11 cellular contexts compared by ENCODE assay signal in genomic region chr20:50824137-50824536, GRCh38. TPM values are rescaled to one million over a fixed set of nuclear protein-coding genes. Genes with fewer than 3 reads are reported as not detected.
A peak's percentile ranks its signal among the peaks of the same experiment; 100 is the strongest.
DNase-seq lines count a peak whose midpoint lies in the region; ATAC-seq and TF ChIP-seq lines count a peak whose summit lies in the region.
"Had no signal": no experiment of that assay in that cellular context is flagged by ENCODE, and none has a peak within 500 bp of the region (broad histone marks: within the 10 kb centered on the region; RNA-seq: fewer than 3 reads in every experiment).

No MANE protein-coding gene starts in this region.

- H3K27ac ChIP-seq in RWPE1 (peak overlapping the region; percentile 58), endodermal cell (ENCODE audit: low read depth, low read length) (no peak overlapping the region)
- H3K27ac ChIP-seq in effector memory CD4-positive, alpha-beta T cell (ENCODE audit: insufficient read depth, low read length, poor library complexity, severe bottlenecking), result no peak overlapping the region
- H3K27ac ChIP-seq: neural progenitor cell had no signal

- H3K27me3 ChIP-seq in skeletal muscle satellite cell (ENCODE audit: control insufficient read depth, insufficient read depth, low read length) (no peaks in the 10 kb centered on the region), endodermal cell (ENCODE audit: control insufficient read depth, insufficient read depth, low read length, poor library complexity, severe bottlenecking) (no peaks in the 10 kb centered on the region)
- no peaks in the 10 kb centered on the region for H3K27me3 ChIP-seq in effector memory CD4-positive, alpha-beta T cell (replicated peaks; ENCODE audit: control insufficient read depth, insufficient read depth, low read length, poor library complexity, severe bottlenecking)
- H3K27me3 ChIP-seq: neural progenitor cell had no signal

- no peak for ATAC-seq in GM21360 (IDR thresholded peaks at IDR 0.05; ENCODE audit: unreplicated experiment)

- TF ChIP-seq CTCF in RWPE1 (conservative IDR thresholded peaks at IDR 0.05; ENCODE audit: low read depth) (no peak), fibroblast of the aortic adventitia (IDR thresholded peaks at IDR 0.05; ENCODE audit: insufficient read depth, low read length) (no peak), endodermal cell (conservative IDR thresholded peaks at IDR 0.05) (no peak)

- H3K9ac ChIP-seq in skeletal muscle satellite cell (ENCODE audit: low read depth, low read length), result no peak overlapping the region
- H3K9ac ChIP-seq in endodermal cell (ENCODE audit: extremely low read depth, low read length, poor library complexity, severe bottlenecking), result no peak overlapping the region
- H3K9ac ChIP-seq: neural progenitor cell had no signal

- no peaks in the 10 kb centered on the region for H3K27me3 Mint-ChIP-seq in endodermal cell (ENCODE audit: insufficient read depth)

- H3K4me3 Mint-ChIP-seq in endodermal cell, result no peak overlapping the region
- H3K4me3 Mint-ChIP-seq: H9, neural progenitor cell had no signal

- H3K36me3 Mint-ChIP-seq in endodermal cell (ENCODE audit: low read depth), result no peaks in the 10 kb centered on the region

- peak; percentile 81 for DNase-seq in ELR (ENCODE audit: low read depth)
- DNase-seq in RWPE1 (ENCODE audit: low spot score), result no peak
- DNase-seq in fibroblast of the aortic adventitia (ENCODE audit: low read depth), result peak; percentile 90
- no peak for DNase-seq in endodermal cell
- DNase-seq in effector memory CD4-positive, alpha-beta T cell, result no peak
- no peak for DNase-seq in erythroblast (lab: John Stamatoyannopoulos, UW)
- DNase-seq: H9, NCI-H1105 treated with DMSO at 0.1 percent for 48 hours had no signal

- no peaks in the 10 kb centered on the region for H3K9me3 Mint-ChIP-seq in endodermal cell
- H3K9me3 Mint-ChIP-seq: H9, neural progenitor cell had no signal

- peaks cover 17% of the 10 kb centered on the region for H3K4me1 ChIP-seq in skeletal muscle satellite cell (ENCODE audit: control insufficient read depth, insufficient read depth, low read length)
- H3K4me1 ChIP-seq in endodermal cell (ENCODE audit: control insufficient read depth, insufficient read depth, low read length), result no peaks in the 10 kb centered on the region
- no peaks in the 10 kb centered on the region for H3K4me1 ChIP-seq in effector memory CD4-positive, alpha-beta T cell (ENCODE audit: control insufficient read depth, insufficient read depth, low read length, poor library complexity, severe bottlenecking)
- H3K4me1 ChIP-seq: neural progenitor cell had no signal

- CTCF ChIA-PET in RWPE1 (lab: Yijun Ruan, JAX), result interaction anchor here (0.6 to 1.5 kb wide), 5 partner anchors 30 to 105 kb away, joined by 3 to 5 read pairs (median 4); no protein-coding TSS in a partner anchor

- no peak for TF ChIP-seq POLR2A in erythroblast (IDR thresholded peaks at IDR 0.05; ENCODE audit: low read length)

- WGBS in endodermal cell (ENCODE audit: insufficient coverage in 1 of 2, insufficient read length in 1 of 2), 2 experiments, result 93 to 100% methylated on average over 2 to 3 of the region's 3 CpGs

- no peaks in the 10 kb centered on the region for H3K4me1 Mint-ChIP-seq in endodermal cell

- peak overlapping the region; percentile 61 for H3K4me2 ChIP-seq in skeletal muscle satellite cell (ENCODE audit: low read length)
- H3K4me2 ChIP-seq: neural progenitor cell had no signal

- H3K27ac Mint-ChIP-seq in endodermal cell, result no peak overlapping the region
- H3K27ac Mint-ChIP-seq: neural progenitor cell had no signal

- no peak overlapping the region for H3K4me3 ChIP-seq in fibroblast of the aortic adventitia (ENCODE audit: low read depth, low read length)
- no peak overlapping the region for H3K4me3 ChIP-seq in skeletal muscle satellite cell (ENCODE audit: low read length)
- no peak overlapping the region for H3K4me3 ChIP-seq in endodermal cell (ENCODE audit: low read length)
- no peak overlapping the region for H3K4me3 ChIP-seq in effector memory CD4-positive, alpha-beta T cell (ENCODE audit: insufficient read depth, low read depth, low read length, poor library complexity, severe bottlenecking)
- H3K4me3 ChIP-seq: neural progenitor cell had no signal

- POLR2A ChIA-PET in RWPE1 (lab: Yijun Ruan, JAX; ENCODE audit: low non-redundant PET), result no interaction called here

- H3K9me3 ChIP-seq in skeletal muscle satellite cell (replicated peaks; ENCODE audit: low read length) (no peaks in the 10 kb centered on the region), endodermal cell (ENCODE audit: control insufficient read depth, low read length) (no peaks in the 10 kb centered on the region)
- H3K9me3 ChIP-seq in effector memory CD4-positive, alpha-beta T cell (ENCODE audit: control insufficient read depth, low read length), result no peaks in the 10 kb centered on the region

- H3K36me3 ChIP-seq in skeletal muscle satellite cell (ENCODE audit: insufficient read depth, low read length), result no peaks in the 10 kb centered on the region
- no peaks in the 10 kb centered on the region for H3K36me3 ChIP-seq in endodermal cell (ENCODE audit: control insufficient read depth, insufficient read depth, low read length)
- H3K36me3 ChIP-seq in effector memory CD4-positive, alpha-beta T cell (ENCODE audit: control insufficient read depth, insufficient read depth, low read length), result no peaks in the 10 kb centered on the region
- H3K36me3 ChIP-seq: neural progenitor cell had no signal

RNA-seq across cellular contexts. Expression of gene BCAS4, which starts 29.3 kb away (rescaled TPM):
- total RNA-seq in fibroblast of the aortic adventitia (ENCODE audit: low replicate concordance) (1.5 and 2.7 TPM in 2 replicates), endodermal cell (10 to 100 TPM in 1 of 2 donors, 1 to 10 TPM in 1; 9.5 to 25.2 TPM)
- total RNA-seq in skeletal muscle satellite cell (2012; rRNA removed), result 4.8 and 5.3 TPM in 2 replicates
- 10.0 TPM for polyA plus RNA-seq in endodermal cell (2013, experiment 1 of 2)
- 10.5 TPM for polyA plus RNA-seq in endodermal cell (2013, experiment 2 of 2)

Comparison
In these comparisons a context has a peak if more than half of its experiments do, and no peak if none do; other contexts are left out.
1. DNase-seq: peak in ELR (single experiment) and fibroblast of the aortic adventitia (single experiment); none in RWPE1 (single experiment), endodermal cell (single experiment), effector memory CD4-positive, alpha-beta T cell (0 of 3) and erythroblast (0 of 2).